Comparison of ENCODE assay signal across 3 cellular contexts in the genomic region with DNA sequence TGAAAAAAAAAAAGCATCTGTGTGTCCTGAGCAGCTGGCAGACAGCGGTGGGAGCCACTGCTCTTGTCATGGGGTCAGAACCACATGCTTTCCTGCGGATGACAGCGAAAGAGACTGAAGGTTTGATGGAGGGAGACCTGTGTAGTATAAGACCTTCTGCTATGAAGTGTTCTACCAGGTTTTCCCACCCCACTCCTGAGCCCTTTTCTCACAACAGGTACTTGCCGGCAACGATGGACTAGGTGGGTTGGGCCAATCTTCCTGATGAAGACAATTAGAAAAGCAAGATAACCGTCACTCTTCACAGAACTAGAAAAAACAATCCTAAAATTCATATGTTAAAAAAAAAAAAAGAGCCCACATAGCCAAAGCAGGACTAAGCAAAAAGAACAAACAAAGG.
TF ChIP-seq lines count a peak whose summit lies in the region.

No MANE protein-coding gene starts in this region.

TF ChIP-seq in SK-N-SH, 30 proteins besides CTCF, POLR2A, EP300 and RAD21 (continues in another document):
- no peak for TF ChIP-seq TCF12 (IDR thresholded peaks at IDR 0.05)
- TF ChIP-seq FOXJ3 (CRISPR knock-in tag; IDR thresholded peaks at IDR 0.05) = no peak
- TF ChIP-seq, protein P1, sequence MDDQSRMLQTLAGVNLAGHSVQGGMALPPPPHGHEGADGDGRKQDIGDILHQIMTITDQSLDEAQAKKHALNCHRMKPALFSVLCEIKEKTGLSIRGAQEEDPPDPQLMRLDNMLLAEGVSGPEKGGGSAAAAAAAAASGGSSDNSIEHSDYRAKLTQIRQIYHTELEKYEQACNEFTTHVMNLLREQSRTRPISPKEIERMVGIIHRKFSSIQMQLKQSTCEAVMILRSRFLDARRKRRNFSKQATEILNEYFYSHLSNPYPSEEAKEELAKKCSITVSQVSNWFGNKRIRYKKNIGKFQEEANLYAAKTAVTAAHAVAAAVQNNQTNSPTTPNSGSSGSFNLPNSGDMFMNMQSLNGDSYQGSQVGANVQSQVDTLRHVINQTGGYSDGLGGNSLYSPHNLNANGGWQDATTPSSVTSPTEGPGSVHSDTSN (IDR thresholded peaks at IDR 0.05) = no peak
- TF ChIP-seq SMC3 (IDR thresholded peaks at IDR 0.05; ENCODE audit: low read depth, low read length) = no peak
- no peak for TF ChIP-seq RXRA (IDR thresholded peaks at IDR 0.05; ENCODE audit: borderline replicate concordance, low read depth)
- no peak for TF ChIP-seq POLR2AphosphoS5 (IDR thresholded peaks at IDR 0.05; ENCODE audit: low read depth, low read length)
- TF ChIP-seq EZH2phosphoT487 (IDR thresholded peaks at IDR 0.05; ENCODE audit: borderline replicate concordance, low read depth) = no peak
- no peak for TF ChIP-seq NFIC (IDR thresholded peaks at IDR 0.05; ENCODE audit: borderline replicate concordance)
- TF ChIP-seq TAF1 (IDR thresholded peaks at IDR 0.05; ENCODE audit: borderline replicate concordance, low read depth, low read length) = no peak
- no peak for TF ChIP-seq GABPA (IDR thresholded peaks at IDR 0.05; ENCODE audit: low read depth)
- TF ChIP-seq, protein P2, sequence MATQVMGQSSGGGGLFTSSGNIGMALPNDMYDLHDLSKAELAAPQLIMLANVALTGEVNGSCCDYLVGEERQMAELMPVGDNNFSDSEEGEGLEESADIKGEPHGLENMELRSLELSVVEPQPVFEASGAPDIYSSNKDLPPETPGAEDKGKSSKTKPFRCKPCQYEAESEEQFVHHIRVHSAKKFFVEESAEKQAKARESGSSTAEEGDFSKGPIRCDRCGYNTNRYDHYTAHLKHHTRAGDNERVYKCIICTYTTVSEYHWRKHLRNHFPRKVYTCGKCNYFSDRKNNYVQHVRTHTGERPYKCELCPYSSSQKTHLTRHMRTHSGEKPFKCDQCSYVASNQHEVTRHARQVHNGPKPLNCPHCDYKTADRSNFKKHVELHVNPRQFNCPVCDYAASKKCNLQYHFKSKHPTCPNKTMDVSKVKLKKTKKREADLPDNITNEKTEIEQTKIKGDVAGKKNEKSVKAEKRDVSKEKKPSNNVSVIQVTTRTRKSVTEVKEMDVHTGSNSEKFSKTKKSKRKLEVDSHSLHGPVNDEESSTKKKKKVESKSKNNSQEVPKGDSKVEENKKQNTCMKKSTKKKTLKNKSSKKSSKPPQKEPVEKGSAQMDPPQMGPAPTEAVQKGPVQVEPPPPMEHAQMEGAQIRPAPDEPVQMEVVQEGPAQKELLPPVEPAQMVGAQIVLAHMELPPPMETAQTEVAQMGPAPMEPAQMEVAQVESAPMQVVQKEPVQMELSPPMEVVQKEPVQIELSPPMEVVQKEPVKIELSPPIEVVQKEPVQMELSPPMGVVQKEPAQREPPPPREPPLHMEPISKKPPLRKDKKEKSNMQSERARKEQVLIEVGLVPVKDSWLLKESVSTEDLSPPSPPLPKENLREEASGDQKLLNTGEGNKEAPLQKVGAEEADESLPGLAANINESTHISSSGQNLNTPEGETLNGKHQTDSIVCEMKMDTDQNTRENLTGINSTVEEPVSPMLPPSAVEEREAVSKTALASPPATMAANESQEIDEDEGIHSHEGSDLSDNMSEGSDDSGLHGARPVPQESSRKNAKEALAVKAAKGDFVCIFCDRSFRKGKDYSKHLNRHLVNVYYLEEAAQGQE (IDR thresholded peaks at IDR 0.05; ENCODE audit: low read depth, low read length) = no peak
- TF ChIP-seq, protein P3, sequence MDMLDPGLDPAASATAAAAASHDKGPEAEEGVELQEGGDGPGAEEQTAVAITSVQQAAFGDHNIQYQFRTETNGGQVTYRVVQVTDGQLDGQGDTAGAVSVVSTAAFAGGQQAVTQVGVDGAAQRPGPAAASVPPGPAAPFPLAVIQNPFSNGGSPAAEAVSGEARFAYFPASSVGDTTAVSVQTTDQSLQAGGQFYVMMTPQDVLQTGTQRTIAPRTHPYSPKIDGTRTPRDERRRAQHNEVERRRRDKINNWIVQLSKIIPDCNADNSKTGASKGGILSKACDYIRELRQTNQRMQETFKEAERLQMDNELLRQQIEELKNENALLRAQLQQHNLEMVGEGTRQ (IDR thresholded peaks at IDR 0.05; ENCODE audit: borderline replicate concordance, low read depth, low read length) = no peak

TF ChIP-seq in SK-N-SH treated with all-trans-retinoic acid at 6 μM for 48 hours, 23 proteins besides CTCF, POLR2A, EP300 and RAD21 (continues in another document):
- TF ChIP-seq ZFP30 (CRISPR knock-in tag; IDR thresholded peaks at IDR 0.05) = no peak
- TF ChIP-seq TCF4 (CRISPR knock-in tag; IDR thresholded peaks at IDR 0.05; ENCODE audit: borderline replicate concordance) = no peak
- TF ChIP-seq, protein P4, sequence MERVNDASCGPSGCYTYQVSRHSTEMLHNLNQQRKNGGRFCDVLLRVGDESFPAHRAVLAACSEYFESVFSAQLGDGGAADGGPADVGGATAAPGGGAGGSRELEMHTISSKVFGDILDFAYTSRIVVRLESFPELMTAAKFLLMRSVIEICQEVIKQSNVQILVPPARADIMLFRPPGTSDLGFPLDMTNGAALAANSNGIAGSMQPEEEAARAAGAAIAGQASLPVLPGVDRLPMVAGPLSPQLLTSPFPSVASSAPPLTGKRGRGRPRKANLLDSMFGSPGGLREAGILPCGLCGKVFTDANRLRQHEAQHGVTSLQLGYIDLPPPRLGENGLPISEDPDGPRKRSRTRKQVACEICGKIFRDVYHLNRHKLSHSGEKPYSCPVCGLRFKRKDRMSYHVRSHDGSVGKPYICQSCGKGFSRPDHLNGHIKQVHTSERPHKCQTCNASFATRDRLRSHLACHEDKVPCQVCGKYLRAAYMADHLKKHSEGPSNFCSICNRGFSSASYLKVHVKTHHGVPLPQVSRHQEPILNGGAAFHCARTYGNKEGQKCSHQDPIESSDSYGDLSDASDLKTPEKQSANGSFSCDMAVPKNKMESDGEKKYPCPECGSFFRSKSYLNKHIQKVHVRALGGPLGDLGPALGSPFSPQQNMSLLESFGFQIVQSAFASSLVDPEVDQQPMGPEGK (CRISPR knock-in tag; IDR thresholded peaks at IDR 0.05; ENCODE audit: borderline replicate concordance) = no peak
- no peak for TF ChIP-seq ARNTL (CRISPR knock-in tag; IDR thresholded peaks at IDR 0.05; ENCODE audit: borderline replicate concordance, low read depth)
- no peak for TF ChIP-seq BACH2 (CRISPR knock-in tag; IDR thresholded peaks at IDR 0.05; ENCODE audit: borderline replicate concordance)
- no peak for TF ChIP-seq ZNF8 (CRISPR knock-in tag; IDR thresholded peaks at IDR 0.05)
- TF ChIP-seq RARB (CRISPR knock-in tag; IDR thresholded peaks at IDR 0.05) = no peak
- TF ChIP-seq, protein P5, sequence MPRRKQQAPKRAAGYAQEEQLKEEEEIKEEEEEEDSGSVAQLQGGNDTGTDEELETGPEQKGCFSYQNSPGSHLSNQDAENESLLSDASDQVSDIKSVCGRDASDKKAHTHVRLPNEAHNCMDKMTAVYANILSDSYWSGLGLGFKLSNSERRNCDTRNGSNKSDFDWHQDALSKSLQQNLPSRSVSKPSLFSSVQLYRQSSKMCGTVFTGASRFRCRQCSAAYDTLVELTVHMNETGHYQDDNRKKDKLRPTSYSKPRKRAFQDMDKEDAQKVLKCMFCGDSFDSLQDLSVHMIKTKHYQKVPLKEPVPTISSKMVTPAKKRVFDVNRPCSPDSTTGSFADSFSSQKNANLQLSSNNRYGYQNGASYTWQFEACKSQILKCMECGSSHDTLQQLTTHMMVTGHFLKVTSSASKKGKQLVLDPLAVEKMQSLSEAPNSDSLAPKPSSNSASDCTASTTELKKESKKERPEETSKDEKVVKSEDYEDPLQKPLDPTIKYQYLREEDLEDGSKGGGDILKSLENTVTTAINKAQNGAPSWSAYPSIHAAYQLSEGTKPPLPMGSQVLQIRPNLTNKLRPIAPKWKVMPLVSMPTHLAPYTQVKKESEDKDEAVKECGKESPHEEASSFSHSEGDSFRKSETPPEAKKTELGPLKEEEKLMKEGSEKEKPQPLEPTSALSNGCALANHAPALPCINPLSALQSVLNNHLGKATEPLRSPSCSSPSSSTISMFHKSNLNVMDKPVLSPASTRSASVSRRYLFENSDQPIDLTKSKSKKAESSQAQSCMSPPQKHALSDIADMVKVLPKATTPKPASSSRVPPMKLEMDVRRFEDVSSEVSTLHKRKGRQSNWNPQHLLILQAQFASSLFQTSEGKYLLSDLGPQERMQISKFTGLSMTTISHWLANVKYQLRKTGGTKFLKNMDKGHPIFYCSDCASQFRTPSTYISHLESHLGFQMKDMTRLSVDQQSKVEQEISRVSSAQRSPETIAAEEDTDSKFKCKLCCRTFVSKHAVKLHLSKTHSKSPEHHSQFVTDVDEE (CRISPR knock-in tag; IDR thresholded peaks at IDR 0.05) = no peak
- no peak for TF ChIP-seq ZNF565 (CRISPR knock-in tag; conservative IDR thresholded peaks at IDR 0.05; ENCODE audit: low read depth)
- TF ChIP-seq TOX (CRISPR knock-in tag; IDR thresholded peaks at IDR 0.05; ENCODE audit: borderline replicate concordance) = no peak
- TF ChIP-seq PPARA (CRISPR knock-in tag; IDR thresholded peaks at IDR 0.05; ENCODE audit: borderline replicate concordance) = no peak
- TF ChIP-seq ESRRG (CRISPR knock-in tag; IDR thresholded peaks at IDR 0.05) = no peak
- TF ChIP-seq, protein P6, sequence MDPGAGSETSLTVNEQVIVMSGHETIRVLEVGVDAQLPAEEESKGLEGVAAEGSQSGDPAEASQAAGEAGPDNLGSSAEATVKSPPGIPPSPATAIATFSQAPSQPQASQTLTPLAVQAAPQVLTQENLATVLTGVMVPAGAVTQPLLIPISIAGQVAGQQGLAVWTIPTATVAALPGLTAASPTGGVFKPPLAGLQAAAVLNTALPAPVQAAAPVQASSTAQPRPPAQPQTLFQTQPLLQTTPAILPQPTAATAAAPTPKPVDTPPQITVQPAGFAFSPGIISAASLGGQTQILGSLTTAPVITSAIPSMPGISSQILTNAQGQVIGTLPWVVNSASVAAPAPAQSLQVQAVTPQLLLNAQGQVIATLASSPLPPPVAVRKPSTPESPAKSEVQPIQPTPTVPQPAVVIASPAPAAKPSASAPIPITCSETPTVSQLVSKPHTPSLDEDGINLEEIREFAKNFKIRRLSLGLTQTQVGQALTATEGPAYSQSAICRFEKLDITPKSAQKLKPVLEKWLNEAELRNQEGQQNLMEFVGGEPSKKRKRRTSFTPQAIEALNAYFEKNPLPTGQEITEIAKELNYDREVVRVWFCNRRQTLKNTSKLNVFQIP (CRISPR knock-in tag; IDR thresholded peaks at IDR 0.05; ENCODE audit: borderline replicate concordance, low read depth) = no peak
- TF ChIP-seq ISL1 (CRISPR knock-in tag; IDR thresholded peaks at IDR 0.05) = no peak
- TF ChIP-seq ZC3H10 (CRISPR knock-in tag; IDR thresholded peaks at IDR 0.05) = no peak

TF ChIP-seq in IMR-90, 13 proteins besides CTCF, POLR2A, EP300 and RAD21:
- TF ChIP-seq MXI1 (IDR thresholded peaks at IDR 0.05; ENCODE audit: borderline replicate concordance, low read depth, low read length) (no peak), CHD1 (IDR thresholded peaks at IDR 0.05; ENCODE audit: low read depth, low read length) (no peak), FOS (IDR thresholded peaks at IDR 0.05; ENCODE audit: low read depth, low read length) (no peak)
- TF ChIP-seq, protein P7, sequence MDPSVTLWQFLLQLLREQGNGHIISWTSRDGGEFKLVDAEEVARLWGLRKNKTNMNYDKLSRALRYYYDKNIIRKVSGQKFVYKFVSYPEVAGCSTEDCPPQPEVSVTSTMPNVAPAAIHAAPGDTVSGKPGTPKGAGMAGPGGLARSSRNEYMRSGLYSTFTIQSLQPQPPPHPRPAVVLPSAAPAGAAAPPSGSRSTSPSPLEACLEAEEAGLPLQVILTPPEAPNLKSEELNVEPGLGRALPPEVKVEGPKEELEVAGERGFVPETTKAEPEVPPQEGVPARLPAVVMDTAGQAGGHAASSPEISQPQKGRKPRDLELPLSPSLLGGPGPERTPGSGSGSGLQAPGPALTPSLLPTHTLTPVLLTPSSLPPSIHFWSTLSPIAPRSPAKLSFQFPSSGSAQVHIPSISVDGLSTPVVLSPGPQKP (IDR thresholded peaks at IDR 0.05; ENCODE audit: borderline replicate concordance, low read depth, low read length) = no peak
